Comparison of ENCODE assay signal across 8 cellular contexts in genomic region chr1:6359568-6360496, GRCh38. TPM values are rescaled to one million over a fixed set of nuclear protein-coding genes. Genes with fewer than 3 reads are reported as not detected.
A peak's percentile ranks its signal among the peaks of the same experiment; 100 is the strongest.
DNase-seq lines count a peak whose midpoint lies in the region; ATAC-seq, FAIRE-seq and TF ChIP-seq lines count a peak whose summit lies in the region.

No MANE protein-coding gene starts in this region.

- intact Hi-C loops in GM12878 (cut with micrococcal nuclease; ENCODE audit: unreplicated experiment), result loop anchor here (5.0 kb wide), 1 partner anchor 32 kb away; the partner anchor contains the start of gene ACOT7

- peak overlapping the region; percentile 68 for H2AFZ ChIP-seq in GM12878 (ENCODE audit: control insufficient read depth, low read depth, low read length)

- TF ChIP-seq POLR2A in GM12878 (IDR thresholded peaks at IDR 0.05; ENCODE audit: low read depth, low read length), result peak; percentile 89

- H3K27ac ChIP-seq in GM12878 (ENCODE audit: control insufficient read depth, insufficient read depth), result peak overlapping the region; percentile 97

- DNase-seq in NOMO-1 treated with DMSO at 0.1 percent for 48 hours (lab: John Stamatoyannopoulos, UW; ENCODE audit: unreplicated experiment) (peak; percentile 5), NOMO-1 treated with dmso at 0.1 percent for 144 hours (lab: John Stamatoyannopoulos, UW; ENCODE audit: unreplicated experiment) (no peak), GM12878 (ENCODE audit: low read depth, low spot score) (peak; percentile 50), kidney tubule cell (ENCODE audit: low spot score) (peak; percentile 85), NCI-H748 treated with DMSO at 0.1 percent for 48 hours (lab: John Stamatoyannopoulos, UW) (no peak)
- peak in 2 of 3 experiments; percentile 23 to 27 for DNase-seq in stimulated activated CD4-positive, alpha-beta T cell treated with anti-CD3 and anti-CD28 coated beads, TNF-alpha, amount 100 ng/mL, for 4 hours (ENCODE audit: low read depth in 3 of 3)

- TF ChIP-seq EP300 in GM12878 (IDR thresholded peaks at IDR 0.05; ENCODE audit: borderline replicate concordance in 1 of 2, control insufficient read depth in 1 of 2, low read depth in 2 of 2, low read length in 2 of 2), result no peak

- WGBS in GM12878 (ENCODE audit: insufficient coverage, insufficient replicate concordance, low lambda C conversion rate, missing lambda C conversion rate), result 47% methylated on average over 17 of the region's 17 CpGs

- TF ChIP-seq CTCF in GM12878 (IDR thresholded peaks at IDR 0.05 in 2 of 3, conservative IDR thresholded peaks at IDR 0.05 in 1 of 3; ENCODE audit: control insufficient read depth in 2 of 3, extremely low read depth in 1 of 3, insufficient read depth in 1 of 3, low read depth in 3 of 3, low read length in 3 of 3), result 0 out of 6 replicates have a peak, but pooled peaks of 1 of the 3 experiments have one; percentile 1

- peaks cover 26% of the 10 kb centered on the region for H3K4me1 ChIP-seq in GM12878 (ENCODE audit: control insufficient read depth, insufficient read depth, low read length)

- in situ Hi-C loops in GM12878 (cut with MboI), result no loop called here

- no TSS peak for BruUV-seq in GM12878 (replicated peaks; lab: Mats Ljungman, UMichigan)

- peak overlapping the region; percentile 100 for H3K4me2 ChIP-seq in GM12878 (ENCODE audit: control insufficient read depth, insufficient read depth)

- POLR2A ChIA-PET in GM12878 (lab: Charles Lee), result interaction anchor here (0.7 to 3.2 kb wide), 6 partner anchors 10 to 55 kb away, joined by 3 to 27 read pairs (median 4); partner anchors contain the start of gene ACOT7

- SMC1A ChIA-PET in GM12878 (lab: Charles Lee; ENCODE audit: uncharacterized antibody, unreplicated experiment), result interaction anchor here (0.5 to 2.0 kb wide), 11 partner anchors 8 to 124 kb away, joined by 3 to 15 read pairs (median 4); partner anchors contain the start of gene ICMT

- no peaks in the 10 kb centered on the region for H3K27me3 ChIP-seq in GM12878 (replicated peaks in 1 of 2; ENCODE audit: control insufficient read depth in 2 of 2, insufficient read depth in 2 of 2, low read length in 1 of 2)

- ATAC-seq in HG03066 (IDR thresholded peaks at IDR 0.05; ENCODE audit: low read depth, unreplicated experiment) (peak; percentile 85), SK-N-SH treated with all-trans-retinoic acid at 6 μM for 48 hours (peak; percentile 84), GM12878 (peak; percentile 96)

- TF ChIP-seq RAD21 in GM12878 (IDR thresholded peaks at IDR 0.05; ENCODE audit: insufficient read depth, low read depth, low read length), result no peak

- no peaks in the 10 kb centered on the region for H4K20me1 ChIP-seq in GM12878 (ENCODE audit: control insufficient read depth, insufficient read depth)

- H3K79me2 ChIP-seq in GM12878 (ENCODE audit: control insufficient read depth, insufficient read depth, low read length), result peaks cover 21% of the 10 kb centered on the region

- no peaks in the 10 kb centered on the region for H3K9me3 ChIP-seq in GM12878 (replicated peaks; ENCODE audit: control insufficient read depth, insufficient read depth, low read length)

- H3K36me3 ChIP-seq in GM12878 (ENCODE audit: control insufficient read depth in 2 of 2, insufficient read depth in 2 of 2, low read length in 1 of 2), result no peaks in the 10 kb centered on the region; a peak in 2 of 4 replicates

- FAIRE-seq in GM12878 (lab: Jason Lieb, UNC), result peak; percentile 84

- RAD21 ChIA-PET in GM12878 (lab: Charles Lee; ENCODE audit: unreplicated experiment), result interaction anchor here (0.6 to 6.5 kb wide), 7 partner anchors 12 to 78 kb away, joined by 3 to 54 read pairs (median 4); partner anchors contain the start of gene ACOT7

- H3K4me3 ChIP-seq in GM12878, result peak overlapping the region; percentile 50; the same call in 1 of the 2 replicates

- CTCF ChIA-PET in GM12878 (lab: Yijun Ruan, JAX), result interaction anchor here (0.8 to 15.2 kb wide), 13 partner anchors 11 to 160 kb away, joined by 3 to 276 read pairs (median 5); partner anchors contain the start of genes ACOT7 and RPL22

- peak overlapping the region; percentile 87 for H3K9ac ChIP-seq in GM12878 (ENCODE audit: control insufficient read depth, insufficient read depth, low read length)

TF ChIP-seq in SK-N-SH treated with all-trans-retinoic acid at 6 μM for 48 hours, 23 proteins besides CTCF, POLR2A, EP300 and RAD21 (continues in another document):
- TF ChIP-seq CREB5 (CRISPR knock-in tag; IDR thresholded peaks at IDR 0.05; ENCODE audit: low read depth) (no peak), ZC3H10 (CRISPR knock-in tag; IDR thresholded peaks at IDR 0.05) (no peak)

TF ChIP-seq in GM12878, 131 proteins besides CTCF, POLR2A, EP300 and RAD21 (continues in another document):
- TF ChIP-seq IKZF2 (IDR thresholded peaks at IDR 0.05) (peak; percentile 93 to 95), NFIC (IDR thresholded peaks at IDR 0.05; ENCODE audit: low read depth, low read length) (peak; percentile 16; the same call in 1 of the 2 replicates), MXI1 (IDR thresholded peaks at IDR 0.05; ENCODE audit: low read depth, low read length) (peak; percentile 85), TCF12 (IDR thresholded peaks at IDR 0.05; ENCODE audit: low read depth, low read length) (peak; percentile 90), POU2F2 (IDR thresholded peaks at IDR 0.05; ENCODE audit: borderline replicate concordance, low read depth, low read length) (peak; percentile 68; the same call in 2 of the 3 replicates), KAT2A (conservative IDR thresholded peaks at IDR 0.05; ENCODE audit: control insufficient read depth, low read depth, low read length) (no peak)
- TF ChIP-seq, protein P1, sequence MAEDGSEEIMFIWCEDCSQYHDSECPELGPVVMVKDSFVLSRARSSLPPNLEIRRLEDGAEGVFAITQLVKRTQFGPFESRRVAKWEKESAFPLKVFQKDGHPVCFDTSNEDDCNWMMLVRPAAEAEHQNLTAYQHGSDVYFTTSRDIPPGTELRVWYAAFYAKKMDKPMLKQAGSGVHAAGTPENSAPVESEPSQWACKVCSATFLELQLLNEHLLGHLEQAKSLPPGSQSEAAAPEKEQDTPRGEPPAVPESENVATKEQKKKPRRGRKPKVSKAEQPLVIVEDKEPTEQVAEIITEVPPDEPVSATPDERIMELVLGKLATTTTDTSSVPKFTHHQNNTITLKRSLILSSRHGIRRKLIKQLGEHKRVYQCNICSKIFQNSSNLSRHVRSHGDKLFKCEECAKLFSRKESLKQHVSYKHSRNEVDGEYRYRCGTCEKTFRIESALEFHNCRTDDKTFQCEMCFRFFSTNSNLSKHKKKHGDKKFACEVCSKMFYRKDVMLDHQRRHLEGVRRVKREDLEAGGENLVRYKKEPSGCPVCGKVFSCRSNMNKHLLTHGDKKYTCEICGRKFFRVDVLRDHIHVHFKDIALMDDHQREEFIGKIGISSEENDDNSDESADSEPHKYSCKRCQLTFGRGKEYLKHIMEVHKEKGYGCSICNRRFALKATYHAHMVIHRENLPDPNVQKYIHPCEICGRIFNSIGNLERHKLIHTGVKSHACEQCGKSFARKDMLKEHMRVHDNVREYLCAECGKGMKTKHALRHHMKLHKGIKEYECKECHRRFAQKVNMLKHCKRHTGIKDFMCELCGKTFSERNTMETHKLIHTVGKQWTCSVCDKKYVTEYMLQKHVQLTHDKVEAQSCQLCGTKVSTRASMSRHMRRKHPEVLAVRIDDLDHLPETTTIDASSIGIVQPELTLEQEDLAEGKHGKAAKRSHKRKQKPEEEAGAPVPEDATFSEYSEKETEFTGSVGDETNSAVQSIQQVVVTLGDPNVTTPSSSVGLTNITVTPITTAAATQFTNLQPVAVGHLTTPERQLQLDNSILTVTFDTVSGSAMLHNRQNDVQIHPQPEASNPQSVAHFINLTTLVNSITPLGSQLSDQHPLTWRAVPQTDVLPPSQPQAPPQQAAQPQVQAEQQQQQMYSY (CRISPR knock-in tag; IDR thresholded peaks at IDR 0.05), result no peak

RNA-seq across cellular contexts. Expression of gene ACOT7, which starts 33.7 kb away (rescaled TPM):
- 10.4 and 10.7 TPM in 2 replicates for total RNA-seq in GM12878 (2013; cell fraction: nucleolus; rRNA removed)
- total RNA-seq in GM12878 (2014; rRNA removed) (46.8 and 58.7 TPM in 2 replicates), GM12878 (2014; rRNA removed; fragmentation: Illumina TruSeq; extraction: Trizol) (26.2 and 26.6 TPM in 2 replicates), GM12878 (2021) (96.9 and 106 TPM in 2 replicates)
- 21.4 TPM for polyA plus RNA-seq in GM12878 (2011; ENCODE audit: low read depth)
- polyA plus RNA-seq in GM12878 (2011; rRNA removed) (25.1 and 63.8 TPM in 2 replicates), GM12878 (2014; fragmentation: Illumina TruSeq; extraction: Trizol) (15.6 and 47.8 TPM in 2 replicates), GM12878 (2014; fragmentation: Nextera tagmentation; extraction: Ambion mirVana) (10 to 100 TPM in 1 of 2 experiments, 1 to 10 TPM in 1; 8.9 to 20.2 TPM), GM12878 (2014; rRNA removed) (91.3 and 95.0 TPM in 2 replicates), GM12878 (2016; fragmentation: Nextera tagmentation; extraction: Ambion mirVana) (100 to 1,000 TPM; 190 to 206 TPM)
- polyA plus RNA-seq in GM12878 (2011; cell fraction: cytosol; rRNA removed), result 78.3 and 91.7 TPM in 2 replicates
- polyA plus RNA-seq in GM12878 (2011; cell fraction: nucleus; rRNA removed), result 66.6 and 118 TPM in 2 replicates
- polyA plus RNA-seq in GM12878 (2012), result 40.9 and 50.2 TPM in 2 replicates
- 48.9 and 64.2 TPM in 2 replicates for polyA minus RNA-seq in GM12878 (2011; rRNA and poly(A)+ RNA removed)
- polyA minus RNA-seq in GM12878 (2011; cell fraction: cytosol; rRNA and poly(A)+ RNA removed), result 20.3 and 20.8 TPM in 2 replicates
- 9.7 and 21.4 TPM in 2 replicates for polyA minus RNA-seq in GM12878 (2011; cell fraction: nucleus; rRNA and poly(A)+ RNA removed)

RNA-seq across cellular contexts. Expression of gene HES2, which starts 59.9 kb away (rescaled TPM):
- total RNA-seq in GM12878 (2013; cell fraction: nucleolus; rRNA removed), result 0.38 and 0.49 TPM in 2 replicates
- total RNA-seq in GM12878 (2014; rRNA removed), result 0.16 and 0.28 TPM in 2 replicates
- 0.13 and 0.14 TPM in 2 replicates for total RNA-seq in GM12878 (2014; rRNA removed; fragmentation: Illumina TruSeq; extraction: Trizol)
- 0.32 and 1.0 TPM in 2 replicates for total RNA-seq in GM12878 (2021)
- 0.38 TPM for polyA plus RNA-seq in GM12878 (2011; ENCODE audit: low read depth)
- 0.23 and 0.27 TPM in 2 replicates for polyA plus RNA-seq in GM12878 (2011; rRNA removed)
- polyA plus RNA-seq in GM12878 (2011; cell fraction: cytosol; rRNA removed), result 0.33 and 0.35 TPM in 2 replicates
- 0.26 and 0.43 TPM in 2 replicates for polyA plus RNA-seq in GM12878 (2011; cell fraction: nucleus; rRNA removed)
- 0.89 and 1.5 TPM in 2 replicates for polyA plus RNA-seq in GM12878 (2012)
- 0.13 and 0.16 TPM in 2 replicates for polyA plus RNA-seq in GM12878 (2014; fragmentation: Illumina TruSeq; extraction: Trizol)
- under 1 TPM; 0.13 TPM for polyA plus RNA-seq in GM12878 (2014; fragmentation: Nextera tagmentation; extraction: Ambion mirVana)
- 0.16 and 0.49 TPM in 2 replicates for polyA plus RNA-seq in GM12878 (2014; rRNA removed)
- polyA plus RNA-seq in GM12878 (2016; fragmentation: Nextera tagmentation; extraction: Ambion mirVana), result 1 to 10 TPM; 1.2 to 2.0 TPM
- 0.15 and 0.31 TPM in 2 replicates for polyA minus RNA-seq in GM12878 (2011; rRNA and poly(A)+ RNA removed)
- polyA minus RNA-seq in GM12878 (2011; cell fraction: cytosol; rRNA and poly(A)+ RNA removed), result 0.62 TPM in 1 of 2 replicates, not detected in the other
- polyA minus RNA-seq in GM12878 (2011; cell fraction: nucleus; rRNA and poly(A)+ RNA removed), result 0.12 and 0.57 TPM in 2 replicates

Comparison
In these comparisons a context has a peak if more than half of its experiments do, and no peak if none do; other contexts are left out.
1. DNase-seq: peak in NOMO-1 treated with DMSO at 0.1 percent for 48 hours (single experiment), GM12878 (single experiment), kidney tubule cell (single experiment) and stimulated activated CD4-positive, alpha-beta T cell treated with anti-CD3 and anti-CD28 coated beads, TNF-alpha, amount 100 ng/mL, for 4 hours (2 of 3); none in NOMO-1 treated with dmso at 0.1 percent for 144 hours (single experiment) and NCI-H748 treated with DMSO at 0.1 percent for 48 hours (single experiment).
2. Peak in every context shown above with its lines, with median percentiles within 50 percentile points of each other: ATAC-seq.